Comparison of ENCODE assay signal across 34 cellular contexts in the genomic region with DNA sequence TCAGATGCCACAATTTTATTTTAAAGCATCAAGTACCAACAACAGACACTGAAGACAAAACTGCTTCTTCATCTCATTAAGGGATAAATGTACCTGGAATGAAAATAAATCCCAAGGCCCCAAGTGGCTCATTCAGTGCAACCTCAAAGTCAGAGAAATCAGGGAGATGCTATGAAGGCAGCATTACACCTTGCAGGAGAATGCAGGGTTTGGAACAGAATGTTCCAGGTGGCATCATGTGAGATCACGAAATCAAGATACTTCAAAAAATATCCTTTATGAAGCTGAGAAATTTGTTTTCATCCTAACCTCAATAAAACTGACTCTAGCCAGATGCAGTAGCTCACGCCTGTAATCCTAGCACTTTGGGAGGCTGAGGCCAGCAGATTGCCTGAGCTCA.
"Had no signal": no experiment of that assay in that cellular context is flagged by ENCODE, and none has a peak within 500 bp of the region (broad histone marks: within the 10 kb centered on the region; RNA-seq: fewer than 3 reads in every experiment).

No MANE protein-coding gene starts in this region.

- DNase-seq: Karpas-422, Kasumi-1, MG63, MM.1S, MV-4-11, NCI-H1048, NCI-H1092, NCI-H1092 treated with DMSO at 0.1 percent for 48 hours, NCI-H1105, NCI-H1105 treated with DMSO at 0.1 percent for 48 hours, NCI-H1417, NCI-H1417 treated with DMSO at 0.1 percent for 48 hours, NCI-H1436, NCI-H1436 treated with DMSO at 0.1 percent for 48 hours, NCI-H146, NCI-H1694, NCI-H1694 treated with DMSO at 0.1 percent for 48 hours, NCI-H187, NCI-H187 treated with DMSO at 0.1 percent for 48 hours, NCI-H1930, NCI-H2029, NCI-H2029 treated with DMSO at 0.1 percent for 48 hours, NCI-H2081, NCI-H2081 treated with DMSO at 0.1 percent for 48 hours, NCI-H2107, NCI-H2171, NCI-H2171 treated with DMSO at 0.1 percent for 48 hours, NCI-H2227 treated with DMSO at 0.1 percent for 48 hours, NCI-H226, NCI-H345, NCI-H446, NCI-H446 treated with DMSO at 0.1 percent for 48 hours, NCI-H510A, NCI-H510A treated with DMSO at 0.1 percent for 48 hours had no signal
